8 cellular contexts compared by ENCODE assay signal in the genomic region with DNA sequence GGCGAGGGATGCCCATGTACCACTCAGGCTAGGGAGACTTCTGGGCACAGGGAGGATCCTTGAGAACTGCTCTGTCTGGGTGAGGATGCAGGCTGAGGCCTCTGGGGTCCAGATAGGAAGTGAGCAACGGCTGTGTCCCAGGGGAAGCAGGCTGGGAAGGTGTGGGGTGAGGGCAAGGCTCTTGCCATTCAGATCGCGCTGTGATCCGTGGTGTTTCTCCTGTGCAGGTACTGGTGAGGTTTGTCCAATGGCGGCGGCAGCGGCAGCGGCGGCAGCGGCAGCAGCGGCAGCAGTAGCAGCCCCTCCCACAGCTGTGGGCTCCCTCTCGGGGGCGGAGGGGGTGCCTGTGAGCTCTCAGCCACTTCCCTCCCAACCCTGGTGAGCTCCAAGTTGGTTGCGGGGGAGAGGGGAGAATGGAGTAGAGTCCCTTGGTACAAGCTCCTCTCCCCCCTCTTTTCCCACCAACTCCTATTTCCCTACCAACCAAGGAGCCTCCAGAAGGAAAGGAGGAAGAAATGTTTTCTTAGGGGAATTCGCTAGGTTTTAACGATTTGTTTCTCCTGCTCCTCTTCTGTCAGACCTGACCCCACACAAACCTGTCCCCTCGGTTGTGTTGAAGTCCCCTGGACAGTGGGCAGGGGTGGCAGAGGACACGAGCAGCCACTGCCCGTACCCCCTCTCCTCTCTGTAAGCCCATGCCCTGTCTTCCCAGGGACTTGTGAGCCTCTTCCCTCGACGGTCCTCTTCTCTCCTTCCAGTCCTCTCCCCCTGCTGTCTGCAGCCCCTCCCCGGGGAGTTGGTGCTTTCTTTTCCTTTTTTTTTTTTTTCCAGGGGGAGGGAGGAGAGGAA. TPM values are rescaled to one million over a fixed set of nuclear protein-coding genes. Genes with fewer than 3 reads are reported as not detected.
DNase-seq lines count a peak whose midpoint lies in the region; ATAC-seq and TF ChIP-seq lines count a peak whose summit lies in the region.

No MANE protein-coding gene starts in this region.

- peak overlapping the region; percentile 88 to 94 for H3K27ac ChIP-seq in ascending aorta

- H3K4me1 ChIP-seq in ascending aorta: peaks cover 18 to 51% of the 10 kb centered on the region in 2 donors
- H3K4me1 ChIP-seq in mucosa of descending colon (ENCODE audit: low read depth): peaks cover 56% of the 10 kb centered on the region

- TF ChIP-seq CTCF in ascending aorta (IDR thresholded peaks at IDR 0.05): no peak
- no peak for TF ChIP-seq CTCF in mucosa of descending colon (IDR thresholded peaks at IDR 0.05)

- H3K4me3 ChIP-seq in ascending aorta (peak overlapping the region in 1 of 2 donors; percentile 70), mucosa of descending colon (no peak overlapping the region)

- ATAC-seq in mucosa of descending colon (no peak), GM19328 (IDR thresholded peaks at IDR 0.05; ENCODE audit: unreplicated experiment) (no peak), left lobe of liver (no peak), HG02763 (IDR thresholded peaks at IDR 0.05; ENCODE audit: unreplicated experiment) (no peak)

- peaks cover 14 to 19% of the 10 kb centered on the region in 2 donors for H3K36me3 ChIP-seq in ascending aorta
- no peaks in the 10 kb centered on the region for H3K36me3 ChIP-seq in mucosa of descending colon (ENCODE audit: low read depth)

- intact Hi-C loops in ascending aorta (cut with DNase I) (loop anchor here (5.0 to 10.0 kb wide), 6 partner anchors 117 to 1645 kb away; a partner anchor contains a TSS), mucosa of descending colon (cut with DNase I, micrococcal nuclease) (no loop called here)

- H3K9me3 ChIP-seq in ascending aorta (no peaks in the 10 kb centered on the region), mucosa of descending colon (no peaks in the 10 kb centered on the region)

- DNase-seq in DMS 273 (lab: John Stamatoyannopoulos, UW; ENCODE audit: unreplicated experiment) (peak; percentile 78), NCI-H526 (lab: John Stamatoyannopoulos, UW) (peak; percentile 66 to 79), ascending aorta (ENCODE audit: low spot score in 2 of 2) (no peak), mucosa of descending colon (peak; percentile 33 to 74 (median 57)), NCI-H187 (lab: John Stamatoyannopoulos, UW) (no peak), left lobe of liver (ENCODE audit: low spot score) (no peak)

- no peaks in the 10 kb centered on the region for H3K27me3 ChIP-seq in ascending aorta

RNA-seq across cellular contexts. Expression of a gene that starts 1.9 kb away (rescaled TPM):
- total RNA-seq in ascending aorta (5.0 TPM), mucosa of descending colon (10 to 100 TPM in 1 of 3 donors, under 1 TPM in 2; 0.81 to 15.2 (median 0.94) TPM), left lobe of liver (0.33 TPM)

RNA-seq across cellular contexts. Expression of a gene that starts 3.7 kb away (rescaled TPM):
- 146 TPM for total RNA-seq in ascending aorta
- total RNA-seq in mucosa of descending colon: 100 to 1,000 TPM; 224 to 415 (median 225) TPM
- total RNA-seq in left lobe of liver: 101 TPM

RNA-seq across cellular contexts. Expression of a gene that starts 5.9 kb away (rescaled TPM):
- total RNA-seq in ascending aorta (54.3 TPM), mucosa of descending colon (10 to 100 TPM; 15.6 to 25.1 (median 20.5) TPM), left lobe of liver (11.9 TPM)

RNA-seq across cellular contexts. Expression of a gene that starts 10.2 kb away (rescaled TPM):
- total RNA-seq in ascending aorta: 244 TPM
- 100 to 1,000 TPM; 307 to 552 (median 529) TPM for total RNA-seq in mucosa of descending colon
- total RNA-seq in left lobe of liver: 44.4 TPM

RNA-seq across cellular contexts. Expression of a gene that starts 19.5 kb away (rescaled TPM):
- 28.6 TPM for total RNA-seq in ascending aorta
- total RNA-seq in mucosa of descending colon: 10 to 100 TPM; 24.7 to 56.2 (median 53.0) TPM
- total RNA-seq in left lobe of liver: 27.2 TPM

Comparison
In these comparisons a context has a peak if more than half of its experiments do, and no peak if none do; other contexts are left out.
1. DNase-seq: peak in DMS 273 (single experiment), NCI-H526 (2 of 2) and mucosa of descending colon (3 of 3); none in ascending aorta (0 of 2), NCI-H187 (0 of 2) and left lobe of liver (single experiment).